8 cellular contexts compared by ENCODE assay signal in genomic region chr10:79246209-79246581, GRCh38.
A peak's percentile ranks its signal among the peaks of the same experiment; 100 is the strongest.
DNase-seq lines count a peak whose midpoint lies in the region; FAIRE-seq and TF ChIP-seq lines count a peak whose summit lies in the region.
"Had no signal": no experiment of that assay in that cellular context is flagged by ENCODE, and none has a peak within 500 bp of the region (broad histone marks: within the 10 kb centered on the region; RNA-seq: fewer than 3 reads in every experiment).

No MANE protein-coding gene starts in this region.

- H3K27ac ChIP-seq in HEK293 (ENCODE audit: extremely low read depth, low read depth, low read length) (no peak overlapping the region), astrocyte (ENCODE audit: low read depth, low read length) (no peak overlapping the region), substantia nigra (ENCODE audit: low read depth, low read length, poor library complexity, severe bottlenecking) (peak overlapping the region; percentile 94)

- H3K27ac Mint-ChIP-seq in astrocyte (ENCODE audit: unreplicated experiment): no peak overlapping the region

- peaks cover 22% of the 10 kb centered on the region for H3K36me3 Mint-ChIP-seq in astrocyte (ENCODE audit: low read depth, unreplicated experiment)

- H4K20me1 ChIP-seq in astrocyte (ENCODE audit: insufficient read depth, low read length): peaks cover 86% of the 10 kb centered on the region

- H3K9me3 Mint-ChIP-seq in astrocyte (ENCODE audit: unreplicated experiment): no peaks in the 10 kb centered on the region

- H3K4me3 ChIP-seq in HEK293 (ENCODE audit: low read depth, low read length): no peak overlapping the region
- no peak overlapping the region for H3K4me3 ChIP-seq in astrocyte (ENCODE audit: insufficient read depth, low read depth, low read length)

- H2AFZ ChIP-seq in astrocyte (ENCODE audit: low read depth, low read length): no peak overlapping the region

- H3K9me3 ChIP-seq in HEK293 (ENCODE audit: control insufficient read depth, insufficient read depth, low read depth, low read length): no peaks in the 10 kb centered on the region
- H3K9me3 ChIP-seq in astrocyte (ENCODE audit: insufficient read depth, low read depth, low read length): no peaks in the 10 kb centered on the region

- no peaks in the 10 kb centered on the region for H3K27me3 Mint-ChIP-seq in astrocyte (ENCODE audit: low read depth, unreplicated experiment)

- H3K79me2 ChIP-seq in astrocyte (ENCODE audit: insufficient read depth, low read length): peaks cover 87% of the 10 kb centered on the region

- CTCF ChIA-PET in HEK293 (lab: Yijun Ruan, JAX): no interaction called here

- H3K4me2 ChIP-seq in astrocyte (ENCODE audit: low read length): peak overlapping the region; percentile 86

- H3K4me1 ChIP-seq in HEK293 (ENCODE audit: control insufficient read depth, insufficient read depth, low read length) (peaks cover 6% of the 10 kb centered on the region), astrocyte (ENCODE audit: insufficient read depth, low read length) (peaks cover 61% of the 10 kb centered on the region)

- no peak for DNase-seq in astrocyte (ENCODE audit: low read depth)
- peak; percentile 90 for DNase-seq in medulla oblongata (ENCODE audit: extremely low spot score)
- DNase-seq in substantia nigra (lab: John Stamatoyannopoulos, UW): peak in 44 of 49 donors; percentile 53 to 93 (median 82)
- DNase-seq in iPS-NIHi7 (ENCODE audit: extremely low spot score): no peak
- no peak for DNase-seq in NCI-H526 treated with DMSO at 0.1 percent for 48 hours (lab: John Stamatoyannopoulos, UW)
- no peak for DNase-seq in NCI-H524 (lab: John Stamatoyannopoulos, UW)
- DNase-seq: NCI-H510A treated with DMSO at 0.1 percent for 48 hours had no signal

- no peaks in the 10 kb centered on the region for H3K36me3 ChIP-seq in HEK293 (ENCODE audit: control insufficient read depth in 2 of 2, insufficient read depth in 1 of 2, low read length in 2 of 2)
- no peaks in the 10 kb centered on the region for H3K36me3 ChIP-seq in astrocyte (ENCODE audit: insufficient read depth, low read length)

- no peak overlapping the region for H3K9ac ChIP-seq in astrocyte (ENCODE audit: low read length)

- no peak for FAIRE-seq in astrocyte (lab: Jason Lieb, UNC)

- H3K27me3 ChIP-seq in astrocyte (ENCODE audit: insufficient read depth, low read length): no peaks in the 10 kb centered on the region

- TF ChIP-seq CTCF in HEK293 (tag by site-specific recombination; IDR thresholded peaks at IDR 0.05) (no peak), astrocyte (IDR thresholded peaks at IDR 0.05; ENCODE audit: insufficient read depth, low read depth, low read length) (no peak)

- no peak overlapping the region for H3K4me3 Mint-ChIP-seq in astrocyte (ENCODE audit: unreplicated experiment)

- POLR2A ChIA-PET in HEK293 (lab: Yijun Ruan, JAX): no interaction called here

- H3K4me1 Mint-ChIP-seq in astrocyte (ENCODE audit: low read depth, unreplicated experiment): peaks cover 38% of the 10 kb centered on the region

TF ChIP-seq in HEK293, 187 proteins besides CTCF, POLR2A, EP300 and RAD21:
- TF ChIP-seq ZNF148 (tag by site-specific recombination; IDR thresholded peaks at IDR 0.05; ENCODE audit: borderline replicate concordance) (no peak), ZNF423 (tag by site-specific recombination; IDR thresholded peaks at IDR 0.05) (0 out of 2 replicates have a peak, but pooled peaks have one; percentile 12), ZBTB1 (tag by site-specific recombination; IDR thresholded peaks at IDR 0.05) (no peak), ZFHX2 (tag by site-specific recombination; conservative IDR thresholded peaks at IDR 0.05) (peak; percentile 39)

Comparison
In these comparisons a context has a peak if more than half of its experiments do, and no peak if none do; other contexts are left out.
1. DNase-seq: peak in medulla oblongata (single experiment) and substantia nigra (44 of 49); none in astrocyte (single experiment), iPS-NIHi7 (single experiment), NCI-H526 treated with DMSO at 0.1 percent for 48 hours (single experiment) and NCI-H524 (0 of 2).